ENCODE assay signal across 21 cellular contexts in genomic region chr7:11969627-11970026, GRCh38.
A peak's percentile ranks its signal among the peaks of the same experiment; 100 is the strongest.
DNase-seq lines count a peak whose midpoint lies in the region; ATAC-seq and TF ChIP-seq lines count a peak whose summit lies in the region.
"Had no signal": no experiment of that assay in that cellular context is flagged by ENCODE, and none has a peak within 500 bp of the region (broad histone marks: within the 10 kb centered on the region; RNA-seq: fewer than 3 reads in every experiment).

No MANE protein-coding gene starts in this region.

- CTCF ChIA-PET in PC-9 (lab: Charles Lee), result no interaction called here
- CTCF ChIA-PET in CD4-positive, alpha-beta T cell (lab: Charles Lee), result no interaction called here

- no peak overlapping the region for H3K27ac Mint-ChIP-seq in CD4-positive, alpha-beta T cell
- H3K27ac Mint-ChIP-seq: T-helper 17 cell had no signal

- DNase-seq in DMS53 (lab: John Stamatoyannopoulos, UW) (peak; percentile 27), DMS53 treated with DMSO at 0.1 percent for 48 hours (lab: John Stamatoyannopoulos, UW; ENCODE audit: unreplicated experiment) (no peak), PC-9 (no peak), left colon (no peak), GM19238 (ENCODE audit: insufficient read length, low spot score) (no peak)
- DNase-seq in CD4-positive, alpha-beta T cell, result no peak
- DNase-seq: 8988T, DMS79 treated with DMSO at 0.1 percent for 48 hours, GM23248, Kasumi-1, NCI-H1105, NCI-H187 treated with DMSO at 0.1 percent for 48 hours, NCI-H2171 treated with DMSO at 0.1 percent for 48 hours, NCI-H446, NCI-H774, Peyer's patch, T-helper 17 cell had no signal

- H3K36me3 ChIP-seq in PC-9 (ENCODE audit: low read depth), result no peaks in the 10 kb centered on the region
- H3K36me3 ChIP-seq: Peyer's patch, SJSA1 had no signal

- TF ChIP-seq CTCF in PC-9 (conservative IDR thresholded peaks at IDR 0.05), result no peak
- TF ChIP-seq CTCF in CD4-positive, alpha-beta T cell (IDR thresholded peaks at IDR 0.05), result no peak

- peak overlapping the region; percentile 68; the same call in 1 of the 2 replicates for H2AFZ ChIP-seq in PC-9
- H2AFZ ChIP-seq: GM23248 had no signal

- no peaks in the 10 kb centered on the region for H3K79me2 ChIP-seq in PC-9 (ENCODE audit: low read depth)

- H3K4me1 Mint-ChIP-seq in CD4-positive, alpha-beta T cell (ENCODE audit: low read depth), result no peaks in the 10 kb centered on the region
- H3K4me1 Mint-ChIP-seq: T-helper 17 cell had no signal

- POLR2A ChIA-PET in PC-9 (lab: Charles Lee; ENCODE audit: unreplicated experiment), result no interaction called here
- POLR2A ChIA-PET in CD4-positive, alpha-beta T cell (lab: Charles Lee), result no interaction called here

- no peak overlapping the region for H3K27ac ChIP-seq in PC-9
- H3K27ac ChIP-seq in CD4-positive, alpha-beta T cell (ENCODE audit: low read depth, low read length), result no peak overlapping the region
- H3K27ac ChIP-seq: GM23248, Peyer's patch, SJSA1 had no signal

- no peaks in the 10 kb centered on the region for H3F3A ChIP-seq in PC-9 (ENCODE audit: insufficient read depth, low read depth)

- H3K4me1 ChIP-seq in PC-9 (replicated peaks; ENCODE audit: insufficient read depth), result no peaks in the 10 kb centered on the region
- H3K4me1 ChIP-seq: Caco-2, SJSA1 had no signal

- H3K36me3 Mint-ChIP-seq in CD4-positive, alpha-beta T cell (ENCODE audit: low read depth), result no peaks in the 10 kb centered on the region

- no peak overlapping the region for H3K4me3 ChIP-seq in PC-9
- H3K4me3 ChIP-seq: GM23248, Peyer's patch, SJSA1 had no signal

- H3K9me3 ChIP-seq in PC-9 (ENCODE audit: insufficient read depth, low read depth), result no peaks in the 10 kb centered on the region
- no peaks in the 10 kb centered on the region for H3K9me3 ChIP-seq in CD4-positive, alpha-beta T cell (ENCODE audit: control insufficient read depth, low read length)
- H3K9me3 ChIP-seq: Caco-2, Peyer's patch, SJSA1 had no signal

- intact Hi-C loops in PC-9 (cut with micrococcal nuclease; ENCODE audit: unreplicated experiment), result no loop called here
- intact Hi-C loops in left colon (cut with DNase I, micrococcal nuclease), result no loop called here
- intact Hi-C loops in CD4-positive, alpha-beta T cell (cut with DNase I, micrococcal nuclease), result no loop called here

- no peaks in the 10 kb centered on the region for H4K20me1 ChIP-seq in PC-9 (ENCODE audit: insufficient read depth)

- BruUV-seq in PC-9 (replicated peaks; lab: Mats Ljungman, UMichigan), result no TSS peak

- no peaks in the 10 kb centered on the region for H3K9me2 ChIP-seq in PC-9 (ENCODE audit: insufficient read depth)

- no peak overlapping the region for H3K4me3 Mint-ChIP-seq in CD4-positive, alpha-beta T cell
- H3K4me3 Mint-ChIP-seq: T-helper 17 cell had no signal

- peak; percentile 65 for ATAC-seq in GM18511 (IDR thresholded peaks at IDR 0.05; ENCODE audit: unreplicated experiment)
- peak; percentile 21 for ATAC-seq in left colon
- ATAC-seq in CD4-positive, alpha-beta T cell (ENCODE audit: poor library complexity), result no peak
- ATAC-seq in GM21423 (IDR thresholded peaks at IDR 0.05; ENCODE audit: unreplicated experiment), result no peak
- ATAC-seq: T-helper 17 cell had no signal

- H3K4me2 ChIP-seq in PC-9, result no peak overlapping the region

- peaks cover 7% of the 10 kb centered on the region for H3K9me3 Mint-ChIP-seq in CD4-positive, alpha-beta T cell

- no peaks in the 10 kb centered on the region for H3K27me3 ChIP-seq in PC-9 (ENCODE audit: insufficient read depth, low read depth)
- no peaks in the 10 kb centered on the region for H3K27me3 ChIP-seq in CD4-positive, alpha-beta T cell (ENCODE audit: control insufficient read depth, insufficient read depth, low read length)
- H3K27me3 ChIP-seq: Peyer's patch, SJSA1 had no signal

- no peaks in the 10 kb centered on the region for H3K27me3 Mint-ChIP-seq in CD4-positive, alpha-beta T cell

Comparison
In these comparisons a context has a peak if more than half of its experiments do, and no peak if none do; other contexts are left out.
1. ATAC-seq: peak in GM18511 (single experiment) and left colon (single experiment); none in CD4-positive, alpha-beta T cell (single experiment) and GM21423 (single experiment).